In the genomic region with DNA sequence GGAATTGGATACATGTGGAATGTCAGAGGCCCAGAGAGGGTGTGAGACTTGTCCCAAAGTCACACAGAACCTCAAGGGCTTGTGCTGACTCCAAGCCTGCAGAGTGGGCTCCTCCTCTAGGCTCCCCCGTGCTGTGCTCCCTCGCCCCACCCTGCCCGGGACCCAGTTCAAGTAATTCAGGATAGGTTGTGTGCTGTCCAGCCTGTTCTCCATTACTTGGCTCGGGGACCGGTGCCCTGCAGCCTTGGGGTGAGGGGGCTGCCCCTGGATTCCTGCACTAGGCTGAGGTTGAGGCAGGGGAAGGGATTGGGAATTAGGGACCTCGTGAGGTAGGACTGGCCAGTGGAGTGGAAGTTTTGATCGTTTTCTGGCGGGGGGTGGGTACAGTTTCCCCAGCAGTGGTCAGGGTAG, we compare ENCODE assay signal across 13 cellular contexts. TPM values are rescaled to one million over a fixed set of nuclear protein-coding genes. Genes with fewer than 3 reads are reported as not detected.
DNase-seq lines count a peak whose midpoint lies in the region; ATAC-seq, FAIRE-seq and TF ChIP-seq lines count a peak whose summit lies in the region.
"Had no signal": no experiment of that assay in that cellular context is flagged by ENCODE, and none has a peak within 500 bp of the region (broad histone marks: within the 10 kb centered on the region; RNA-seq: fewer than 3 reads in every experiment).

No MANE protein-coding gene starts in this region.

- H3K36me3 ChIP-seq in mammary epithelial cell (ENCODE audit: insufficient read depth, low read length) (peaks cover 9% of the 10 kb centered on the region), GM12878 (ENCODE audit: control insufficient read depth in 2 of 2, insufficient read depth in 2 of 2, low read length in 1 of 2) (peaks cover 7 to 10% of the 10 kb centered on the region in 2 experiments; a peak in 3 of 4 replicates), transverse colon (peaks cover 0 to 28% (median 7%) of the 10 kb centered on the region in 4 donors)

- BruUV-seq in MCF 10A (replicated peaks; lab: Mats Ljungman, UMichigan) (no TSS peak), mammary epithelial cell (replicated peaks; lab: Mats Ljungman, UMichigan) (no TSS peak), GM12878 (replicated peaks; lab: Mats Ljungman, UMichigan) (no TSS peak)

- H3K4me1 ChIP-seq in mammary epithelial cell (ENCODE audit: insufficient read depth, low read length) (peaks cover 44% of the 10 kb centered on the region), GM12878 (ENCODE audit: control insufficient read depth, insufficient read depth, low read length) (peaks cover 30% of the 10 kb centered on the region), transverse colon (peaks cover 24 to 61% (median 55%) of the 10 kb centered on the region in 4 donors)

- H3K27me3 ChIP-seq in mammary epithelial cell (ENCODE audit: insufficient read depth, low read length) (no peaks in the 10 kb centered on the region), GM12878 (replicated peaks in 1 of 2; ENCODE audit: control insufficient read depth in 2 of 2, insufficient read depth in 2 of 2, low read length in 1 of 2) (no peaks in the 10 kb centered on the region), transverse colon (no peaks in the 10 kb centered on the region)

- WGBS in mammary epithelial cell (ENCODE audit: low coverage, missing lambda C conversion rate): 82% methylated on average over 5 of the region's 8 CpGs
- 92% methylated on average over 8 of the region's 8 CpGs for WGBS in GM12878 (ENCODE audit: insufficient coverage, insufficient replicate concordance, low lambda C conversion rate, missing lambda C conversion rate)
- 83% methylated on average over 7 of the region's 8 CpGs; no CpG with 5 or more reads in 1 of the 2 donors for WGBS in transverse colon (ENCODE audit: low coverage in 1 of 2), 2 donors

- H3K4me3 ChIP-seq in mammary epithelial cell (replicated peaks in 1 of 3; ENCODE audit: insufficient read depth in 1 of 3, low read depth in 2 of 3, low read length in 3 of 3) (no peak overlapping the region), GM12878 (no peak overlapping the region), transverse colon (no peak overlapping the region)

- H2AFZ ChIP-seq in mammary epithelial cell (ENCODE audit: low read depth, low read length) (no peak overlapping the region), GM12878 (ENCODE audit: control insufficient read depth, low read depth, low read length) (no peak overlapping the region)

- RAD21 ChIA-PET in GM12878 (lab: Charles Lee; ENCODE audit: unreplicated experiment): interaction anchor here (1.1 kb wide), 1 partner anchor 69 kb away, joined by 3 read pairs; no protein-coding TSS in a partner anchor

- H3K9ac ChIP-seq in mammary epithelial cell (ENCODE audit: insufficient read depth, low read length) (no peak overlapping the region), GM12878 (ENCODE audit: control insufficient read depth, insufficient read depth, low read length) (no peak overlapping the region)

- TF ChIP-seq CTCF in MCF 10A (IDR thresholded peaks at IDR 0.05; ENCODE audit: unreplicated experiment): no peak
- TF ChIP-seq CTCF in mammary epithelial cell (conservative IDR thresholded peaks at IDR 0.05 in 1 of 2, IDR thresholded peaks at IDR 0.05 in 1 of 2; ENCODE audit: extremely low read depth in 1 of 2, insufficient read depth in 1 of 2, low read depth in 1 of 2, low read length in 2 of 2): no peak
- no peak for TF ChIP-seq CTCF in GM12878 (IDR thresholded peaks at IDR 0.05 in 2 of 3, conservative IDR thresholded peaks at IDR 0.05 in 1 of 3; ENCODE audit: control insufficient read depth in 2 of 3, extremely low read depth in 1 of 3, insufficient read depth in 1 of 3, low read depth in 3 of 3, low read length in 3 of 3)
- no peak for TF ChIP-seq CTCF in transverse colon (IDR thresholded peaks at IDR 0.05)

- no peak overlapping the region for H3K4me2 ChIP-seq in mammary epithelial cell (ENCODE audit: insufficient read depth, low read depth, low read length)
- H3K4me2 ChIP-seq in GM12878 (ENCODE audit: control insufficient read depth, insufficient read depth): peak overlapping the region; percentile 11

- no peak overlapping the region for H3K27ac Mint-ChIP-seq in MCF 10A (ENCODE audit: low read depth, unreplicated experiment)
- peak overlapping the region in 4 of 10 donors; percentile 33 to 97 (median 54) for H3K27ac Mint-ChIP-seq in naive thymus-derived CD8-positive, alpha-beta T cell
- H3K27ac Mint-ChIP-seq: T-helper 1 cell treated with Interleukin-12 subunit alpha and Interleukin-12 subunit beta and Interleukin-4 antibody, amounts not matched to agents 30 μg/mL and 1 μg/mL, for 36 hours had no signal

- H3K36me3 Mint-ChIP-seq in MCF 10A (ENCODE audit: insufficient read depth, unreplicated experiment): peaks cover 53% of the 10 kb centered on the region
- H3K36me3 Mint-ChIP-seq in naive thymus-derived CD8-positive, alpha-beta T cell: peaks cover 0 to 28% (median 6%) of the 10 kb centered on the region in 3 donors

- no peaks in the 10 kb centered on the region for H3K9me3 ChIP-seq in mammary epithelial cell (replicated peaks; ENCODE audit: insufficient read depth, low read length)
- no peaks in the 10 kb centered on the region for H3K9me3 ChIP-seq in GM12878 (replicated peaks; ENCODE audit: control insufficient read depth, insufficient read depth, low read length)
- H3K9me3 ChIP-seq in transverse colon: no peaks in the 10 kb centered on the region

- DNase-seq in MCF 10A (ENCODE audit: unreplicated experiment) (no peak), mammary epithelial cell (no peak), GM12878 (ENCODE audit: low read depth, low spot score) (no peak), transverse colon (no peak), pons (ENCODE audit: low spot score) (no peak), NCI-H748 (lab: John Stamatoyannopoulos, UW; ENCODE audit: unreplicated experiment) (no peak), substantia nigra (lab: John Stamatoyannopoulos, UW) (no peak)
- no peak for DNase-seq in naive thymus-derived CD8-positive, alpha-beta T cell
- DNase-seq: activated CD8-positive, alpha-beta T cell treated with anti-CD3 and anti-CD28 coated beads, Interleukin-2, amount 10 ng/mL, durations not matched to agents 7 days and 5 days; NCI-H226; OCI-M1; stimulated activated CD4-positive, alpha-beta T cell treated with anti-CD3 and anti-CD28 coated beads, Interleukin-15, amount 100 ng/mL, for 24 hours had no signal

- POLR2A ChIA-PET in MCF 10A (lab: Yijun Ruan, JAX): interaction anchor here (2.4 kb wide), 1 partner anchor 112 kb away, joined by 17 read pairs; no protein-coding TSS in a partner anchor
- POLR2A ChIA-PET in GM12878 (lab: Charles Lee): no interaction called here
- POLR2A ChIA-PET in naive thymus-derived CD8-positive, alpha-beta T cell (lab: Charles Lee): interaction anchor here (1.2 kb wide), 1 partner anchor 269 kb away, joined by 3 read pairs; the partner anchor contains the start of genes RNF25 and STK36

- H4K20me1 ChIP-seq in mammary epithelial cell (ENCODE audit: insufficient read depth, low read length): no peaks in the 10 kb centered on the region
- H4K20me1 ChIP-seq in GM12878 (ENCODE audit: control insufficient read depth, insufficient read depth): peaks cover 4% of the 10 kb centered on the region; the same call in 1 of the 2 replicates

- no peaks in the 10 kb centered on the region for H3K9me3 Mint-ChIP-seq in MCF 10A (ENCODE audit: unreplicated experiment)
- no peaks in the 10 kb centered on the region for H3K9me3 Mint-ChIP-seq in naive thymus-derived CD8-positive, alpha-beta T cell
- H3K9me3 Mint-ChIP-seq: T-helper 1 cell treated with Interleukin-12 subunit alpha and Interleukin-12 subunit beta and Interleukin-4 antibody, amounts not matched to agents 30 μg/mL and 1 μg/mL, for 36 hours had no signal

- peaks cover 12% of the 10 kb centered on the region for H3K4me1 Mint-ChIP-seq in MCF 10A (ENCODE audit: insufficient read depth, unreplicated experiment)
- H3K4me1 Mint-ChIP-seq in naive thymus-derived CD8-positive, alpha-beta T cell: peaks cover 31 to 72% (median 62%) of the 10 kb centered on the region in 4 donors

- in situ Hi-C loops in mammary epithelial cell (cut with MboI; ENCODE audit: low sequenced_read_pairs in 2 of 2): no loop called here
- in situ Hi-C loops in GM12878 (cut with MboI): loop anchor here (10.0 kb wide), 1 partner anchor 442 kb away; no protein-coding TSS in a partner anchor
- in situ Hi-C loops in transverse colon (cut with MboI; ENCODE audit: low pct_ligation_motif_present in 1 of 4, low pct_unique_long_range_greater_than_20kb in 1 of 4, low sequenced_read_pairs in 3 of 4): no loop called here

- TF ChIP-seq RAD21 in GM12878 (IDR thresholded peaks at IDR 0.05; ENCODE audit: insufficient read depth, low read depth, low read length): no peak

- H3K27ac ChIP-seq in mammary epithelial cell (ENCODE audit: insufficient read depth, low read depth, low read length) (no peak overlapping the region), GM12878 (ENCODE audit: control insufficient read depth, insufficient read depth) (no peak overlapping the region), transverse colon (peak overlapping the region in 3 of 4 donors; percentile 99 to 100 (median 100)), substantia nigra (ENCODE audit: low read depth, low read length, poor library complexity, severe bottlenecking) (no peak overlapping the region)

- peak overlapping the region; percentile 8 for H3K4me3 Mint-ChIP-seq in MCF 10A (ENCODE audit: unreplicated experiment)
- peak overlapping the region in 8 of 10 donors; percentile 15 to 96 (median 48) for H3K4me3 Mint-ChIP-seq in naive thymus-derived CD8-positive, alpha-beta T cell

- FAIRE-seq in GM12878 (lab: Jason Lieb, UNC): no peak

- SMC1A ChIA-PET in GM12878 (lab: Charles Lee; ENCODE audit: uncharacterized antibody, unreplicated experiment): no interaction called here

- intact Hi-C loops in MCF 10A (cut with micrococcal nuclease) (no loop called here), mammary epithelial cell (cut with micrococcal nuclease) (no loop called here), GM12878 (cut with micrococcal nuclease; ENCODE audit: unreplicated experiment) (no loop called here), transverse colon (cut with DNase I; ENCODE audit: low total_unique reads) (no loop called here)

- dilution Hi-C loops in mammary epithelial cell (cut with HindIII; ENCODE audit: low sequenced_read_pairs): loop anchor here (5.0 kb wide), 2 partner anchors 75 to 105 kb away; no protein-coding TSS in a partner anchor

- H3K27me3 Mint-ChIP-seq in MCF 10A (ENCODE audit: insufficient read depth, unreplicated experiment): no peaks in the 10 kb centered on the region
- no peaks in the 10 kb centered on the region for H3K27me3 Mint-ChIP-seq in naive thymus-derived CD8-positive, alpha-beta T cell

- ATAC-seq in GM12878: no peak
- no peak for ATAC-seq in naive thymus-derived CD8-positive, alpha-beta T cell
- ATAC-seq: activated CD8-positive, alpha-beta T cell treated with anti-CD3 and anti-CD28 coated beads, Interleukin-2, amount 10 ng/mL, durations not matched to agents 7 days and 5 days had no signal

- CTCF ChIA-PET in MCF 10A (lab: Yijun Ruan, JAX) (interaction anchor here (2.8 kb wide), 1 partner anchor 131 kb away, joined by 9 read pairs; no protein-coding TSS in a partner anchor), mammary epithelial cell (lab: Charles Lee; ENCODE audit: low non-redundant PET) (no interaction called here), GM12878 (lab: Yijun Ruan, JAX) (no interaction called here)

- TF ChIP-seq EP300 in GM12878 (IDR thresholded peaks at IDR 0.05; ENCODE audit: borderline replicate concordance in 1 of 2, control insufficient read depth in 1 of 2, low read depth in 2 of 2, low read length in 2 of 2) (no peak), transverse colon (IDR thresholded peaks at IDR 0.05; ENCODE audit: low read depth) (no peak)

- H3K79me2 ChIP-seq in mammary epithelial cell (ENCODE audit: insufficient read depth, low read length): peaks cover 45% of the 10 kb centered on the region
- H3K79me2 ChIP-seq in GM12878 (ENCODE audit: control insufficient read depth, insufficient read depth, low read length): peaks cover 40% of the 10 kb centered on the region

- TF ChIP-seq POLR2A in GM12878 (IDR thresholded peaks at IDR 0.05; ENCODE audit: low read depth, low read length): no peak
- TF ChIP-seq POLR2A in transverse colon (IDR thresholded peaks at IDR 0.05): no peak

RNA-seq across cellular contexts. Expression of gene CTDSP1, which starts 2.8 kb away (rescaled TPM):
- total RNA-seq in MCF 10A (2022) (71.2 and 72.3 TPM in 2 replicates), mammary epithelial cell (10 to 100 TPM; 27.0 to 58.0 TPM), GM12878 (2014; rRNA removed) (52.5 and 56.5 TPM in 2 replicates), GM12878 (2014; rRNA removed; fragmentation: Illumina TruSeq; extraction: Trizol) (30.9 and 32.5 TPM in 2 replicates), GM12878 (2021) (71.2 and 75.9 TPM in 2 replicates), transverse colon (100 to 1,000 TPM; 132 to 197 (median 173) TPM)
- polyA plus RNA-seq in mammary epithelial cell (79.1 TPM), GM12878 (2011; rRNA removed) (37.1 and 75.5 TPM in 2 replicates), GM12878 (2014; fragmentation: Illumina TruSeq; extraction: Trizol) (12.5 and 36.4 TPM in 2 replicates), GM12878 (2014; fragmentation: Nextera tagmentation; extraction: Ambion mirVana) (1 to 10 TPM; 3.0 to 6.2 TPM), GM12878 (2014; rRNA removed) (72.7 and 83.1 TPM in 2 replicates), GM12878 (2016; fragmentation: Nextera tagmentation; extraction: Ambion mirVana) (10 to 100 TPM; 13.7 to 15.6 TPM)
- polyA minus RNA-seq in mammary epithelial cell: 123 TPM
- total RNA-seq in GM12878 (2013; cell fraction: nucleolus; rRNA removed): 73.6 and 91.2 TPM in 2 replicates
- polyA plus RNA-seq in GM12878 (2011; ENCODE audit: low read depth): 22.2 TPM
- polyA plus RNA-seq in GM12878 (2011; cell fraction: cytosol; rRNA removed): 98.4 and 116 TPM in 2 replicates
- polyA plus RNA-seq in GM12878 (2011; cell fraction: nucleus; rRNA removed): 462 and 514 TPM in 2 replicates
- polyA plus RNA-seq in GM12878 (2012): 47.9 and 48.0 TPM in 2 replicates
- polyA minus RNA-seq in GM12878 (2011; rRNA and poly(A)+ RNA removed): 53.1 and 87.5 TPM in 2 replicates
- polyA minus RNA-seq in GM12878 (2011; cell fraction: cytosol; rRNA and poly(A)+ RNA removed): 22.9 and 28.7 TPM in 2 replicates
- 85.7 and 129 TPM in 2 replicates for polyA minus RNA-seq in GM12878 (2011; cell fraction: nucleus; rRNA and poly(A)+ RNA removed)
- total RNA-seq in naive thymus-derived CD8-positive, alpha-beta T cell: 100 to 1,000 TPM; 143 to 144 TPM
- polyA plus RNA-seq in naive thymus-derived CD8-positive, alpha-beta T cell: 10 to 100 TPM; 19.3 to 22.7 (median 19.8) TPM

RNA-seq across cellular contexts. Expression of gene VIL1, which starts 16.4 kb away (rescaled TPM):
- not detected in 2 replicates for total RNA-seq in MCF 10A (2022)
- total RNA-seq in mammary epithelial cell: not detected
- polyA plus RNA-seq in mammary epithelial cell: 0.01 TPM
- not detected for polyA minus RNA-seq in mammary epithelial cell
- 0.07 TPM in 1 of 2 replicates, not detected in the other for total RNA-seq in GM12878 (2013; cell fraction: nucleolus; rRNA removed)
- total RNA-seq in GM12878 (2014; rRNA removed): 0.16 and 0.34 TPM in 2 replicates
- total RNA-seq in GM12878 (2014; rRNA removed; fragmentation: Illumina TruSeq; extraction: Trizol): 0.05 and 0.09 TPM in 2 replicates
- total RNA-seq in GM12878 (2021): 0.13 and 0.62 TPM in 2 replicates
- polyA plus RNA-seq in GM12878 (2011; ENCODE audit: low read depth): 0.20 TPM
- polyA plus RNA-seq in GM12878 (2011; rRNA removed): 0.61 and 1.9 TPM in 2 replicates
- 4.0 and 4.9 TPM in 2 replicates for polyA plus RNA-seq in GM12878 (2011; cell fraction: cytosol; rRNA removed)
- polyA plus RNA-seq in GM12878 (2011; cell fraction: nucleus; rRNA removed): 4.4 and 8.0 TPM in 2 replicates
- polyA plus RNA-seq in GM12878 (2012): 0.14 and 0.74 TPM in 2 replicates
- polyA plus RNA-seq in GM12878 (2014; fragmentation: Illumina TruSeq; extraction: Trizol): 0.07 TPM in 1 of 2 replicates, not detected in the other
- 1 to 10 TPM in 1 of 2 experiments, under 1 TPM in 1; 0.66 to 1.1 TPM for polyA plus RNA-seq in GM12878 (2014; fragmentation: Nextera tagmentation; extraction: Ambion mirVana)
- polyA plus RNA-seq in GM12878 (2014; rRNA removed): 0.03 TPM in 2 replicates
- under 1 TPM; 0.12 to 0.33 TPM for polyA plus RNA-seq in GM12878 (2016; fragmentation: Nextera tagmentation; extraction: Ambion mirVana)
- 5.5 and 6.8 TPM in 2 replicates for polyA minus RNA-seq in GM12878 (2011; rRNA and poly(A)+ RNA removed)
- polyA minus RNA-seq in GM12878 (2011; cell fraction: cytosol; rRNA and poly(A)+ RNA removed): 1.6 and 2.3 TPM in 2 replicates
- 0.60 and 3.2 TPM in 2 replicates for polyA minus RNA-seq in GM12878 (2011; cell fraction: nucleus; rRNA and poly(A)+ RNA removed)
- total RNA-seq in naive thymus-derived CD8-positive, alpha-beta T cell: not detected
- under 1 TPM in 2 of 3 donors, not detected in 1; 0.03 to 0.05 TPM for polyA plus RNA-seq in naive thymus-derived CD8-positive, alpha-beta T cell
- 100 to 1,000 TPM; 177 to 541 (median 285) TPM for total RNA-seq in transverse colon
- total RNA-seq: activated CD8-positive, alpha-beta T cell treated with anti-CD3 and anti-CD28 coated beads, Interleukin-2, amount 10 ng/mL, durations not matched to agents 7 days and 5 days had no signal

RNA-seq across cellular contexts. Expression of gene SLC11A1, which starts 20.4 kb away (rescaled TPM):
- total RNA-seq in MCF 10A (2022) (0.09 and 0.32 TPM in 2 replicates), mammary epithelial cell (under 1 TPM; 0.17 to 0.38 TPM), GM12878 (2014; rRNA removed) (0.11 and 0.28 TPM in 2 replicates), GM12878 (2014; rRNA removed; fragmentation: Illumina TruSeq; extraction: Trizol) (0.05 and 0.13 TPM in 2 replicates), GM12878 (2021) (0.38 and 0.56 TPM in 2 replicates), transverse colon (1 to 10 TPM; 2.6 to 8.4 (median 6.3) TPM)
- polyA plus RNA-seq in mammary epithelial cell (0.51 TPM), GM12878 (2011; rRNA removed) (0.06 and 0.11 TPM in 2 replicates), GM12878 (2014; fragmentation: Illumina TruSeq; extraction: Trizol) (0.04 TPM in 1 of 2 replicates, not detected in the other), GM12878 (2014; fragmentation: Nextera tagmentation; extraction: Ambion mirVana) (under 1 TPM; 0.03 to 0.07 TPM), GM12878 (2014; rRNA removed) (0.09 and 0.22 TPM in 2 replicates), GM12878 (2016; fragmentation: Nextera tagmentation; extraction: Ambion mirVana) (under 1 TPM; 0.15 to 0.18 TPM)
- not detected for polyA minus RNA-seq in mammary epithelial cell
- 0.42 and 0.73 TPM in 2 replicates for total RNA-seq in GM12878 (2013; cell fraction: nucleolus; rRNA removed)
- not detected for polyA plus RNA-seq in GM12878 (2011; ENCODE audit: low read depth)
- 0.25 and 0.32 TPM in 2 replicates for polyA plus RNA-seq in GM12878 (2011; cell fraction: cytosol; rRNA removed)
- 0.90 and 1.4 TPM in 2 replicates for polyA plus RNA-seq in GM12878 (2011; cell fraction: nucleus; rRNA removed)
- 0.08 and 0.15 TPM in 2 replicates for polyA plus RNA-seq in GM12878 (2012)
- 0.67 TPM in 1 of 2 replicates, not detected in the other for polyA minus RNA-seq in GM12878 (2011; rRNA and poly(A)+ RNA removed)
- polyA minus RNA-seq in GM12878 (2011; cell fraction: cytosol; rRNA and poly(A)+ RNA removed): 0.42 and 0.94 TPM in 2 replicates
- 1.1 TPM in 2 replicates for polyA minus RNA-seq in GM12878 (2011; cell fraction: nucleus; rRNA and poly(A)+ RNA removed)
- 1 to 10 TPM in 1 of 2 experiments, under 1 TPM in 1; 0.47 to 1.2 TPM for total RNA-seq in naive thymus-derived CD8-positive, alpha-beta T cell
- polyA plus RNA-seq in naive thymus-derived CD8-positive, alpha-beta T cell: under 1 TPM; 0.27 to 0.90 (median 0.73) TPM

RNA-seq across cellular contexts. Expression of gene CATIP, which starts 45.8 kb away (rescaled TPM):
- total RNA-seq in MCF 10A (2022) (not detected in 2 replicates), mammary epithelial cell (not detected), GM12878 (2014; rRNA removed) (not detected in 2 replicates), GM12878 (2014; rRNA removed; fragmentation: Illumina TruSeq; extraction: Trizol) (not detected in 2 replicates), GM12878 (2021) (not detected in 2 replicates), transverse colon (not detected)
- polyA plus RNA-seq in mammary epithelial cell (not detected), GM12878 (2011; rRNA removed) (not detected in 2 replicates), GM12878 (2014; fragmentation: Illumina TruSeq; extraction: Trizol) (not detected in 2 replicates), GM12878 (2014; fragmentation: Nextera tagmentation; extraction: Ambion mirVana) (under 1 TPM; 0.04 to 0.05 TPM), GM12878 (2014; rRNA removed) (not detected in 2 replicates), GM12878 (2016; fragmentation: Nextera tagmentation; extraction: Ambion mirVana) (under 1 TPM in 1 of 2 experiments, not detected in 1; 0.11 TPM)
- not detected for polyA minus RNA-seq in mammary epithelial cell
- not detected in 2 replicates for total RNA-seq in GM12878 (2013; cell fraction: nucleolus; rRNA removed)
- not detected for polyA plus RNA-seq in GM12878 (2011; ENCODE audit: low read depth)
- not detected in 2 replicates for polyA plus RNA-seq in GM12878 (2011; cell fraction: cytosol; rRNA removed)
- polyA plus RNA-seq in GM12878 (2011; cell fraction: nucleus; rRNA removed): 0.26 TPM in 1 of 2 replicates, not detected in the other
- polyA plus RNA-seq in GM12878 (2012): 0.04 and 0.05 TPM in 2 replicates
- polyA minus RNA-seq in GM12878 (2011; rRNA and poly(A)+ RNA removed): not detected in 2 replicates
- polyA minus RNA-seq in GM12878 (2011; cell fraction: cytosol; rRNA and poly(A)+ RNA removed): not detected in 2 replicates
- not detected in 2 replicates for polyA minus RNA-seq in GM12878 (2011; cell fraction: nucleus; rRNA and poly(A)+ RNA removed)
- total RNA-seq in naive thymus-derived CD8-positive, alpha-beta T cell: not detected
- not detected for polyA plus RNA-seq in naive thymus-derived CD8-positive, alpha-beta T cell
- total RNA-seq: activated CD8-positive, alpha-beta T cell treated with anti-CD3 and anti-CD28 coated beads, Interleukin-2, amount 10 ng/mL, durations not matched to agents 7 days and 5 days had no signal

Comparison
In these comparisons a context has a peak if more than half of its experiments do, and no peak if none do; other contexts are left out.
1. H3K27ac ChIP-seq: peak in transverse colon (3 of 4); none in mammary epithelial cell (single experiment), GM12878 (single experiment) and substantia nigra (single experiment).
2. RNA of gene VIL1, which starts 16.4 kb away (total RNA-seq): 177 to 541 TPM in transverse colon; 0.05 to 0.62 TPM in GM12878, not detected in naive thymus-derived CD8-positive, alpha-beta T cell, not detected in mammary epithelial cell and not detected in MCF 10A; every median in the first group is over 100 times any median in the second.